8 cellular contexts compared by ENCODE assay signal in genomic region chr18:23137788-23138216, GRCh38. TPM values are rescaled to one million over a fixed set of nuclear protein-coding genes. Genes with fewer than 3 reads are reported as not detected.
DNase-seq lines count a peak whose midpoint lies in the region; ATAC-seq and TF ChIP-seq lines count a peak whose summit lies in the region.

No MANE protein-coding gene starts in this region.

- H3K27ac Mint-ChIP-seq in Calu3 (ENCODE audit: unreplicated experiment) (no peak overlapping the region), natural killer cell (no peak overlapping the region)

- no peak for TF ChIP-seq CTCF in Calu3 (IDR thresholded peaks at IDR 0.05; ENCODE audit: unreplicated experiment)
- TF ChIP-seq CTCF in natural killer cell (IDR thresholded peaks at IDR 0.05), result no peak
- TF ChIP-seq CTCF in body of pancreas (IDR thresholded peaks at IDR 0.05), result no peak

- H3K4me3 ChIP-seq in body of pancreas, result no peak overlapping the region

- H3K27me3 ChIP-seq in body of pancreas, result no peaks in the 10 kb centered on the region

- no peak for ATAC-seq in natural killer cell
- ATAC-seq in body of pancreas, result no peak

- CTCF ChIA-PET in Calu3 (lab: Charles Lee), result interaction anchor here (0.8 to 2.5 kb wide), 2 partner anchors 21 to 242 kb away, joined by 3 to 10 read pairs; no protein-coding TSS in a partner anchor

- no peak for TF ChIP-seq POLR2A in body of pancreas (IDR thresholded peaks at IDR 0.05)

- peaks cover 62% of the 10 kb centered on the region for H3K4me1 Mint-ChIP-seq in Calu3 (ENCODE audit: low read depth, unreplicated experiment)
- peaks cover 10 to 42% of the 10 kb centered on the region in 2 donors for H3K4me1 Mint-ChIP-seq in natural killer cell

- no TSS peak for BruUV-seq in Calu3 (replicated peaks; lab: Mats Ljungman, UMichigan)

- peak overlapping the region; percentile 93 for H3K4me3 Mint-ChIP-seq in Calu3 (ENCODE audit: low read depth, unreplicated experiment)
- H3K4me3 Mint-ChIP-seq in natural killer cell, result peak overlapping the region; percentile 72

- H3K27ac ChIP-seq in body of pancreas, result no peak overlapping the region

- no peaks in the 10 kb centered on the region for H3K9me3 Mint-ChIP-seq in Calu3 (ENCODE audit: low read depth, unreplicated experiment)
- no peaks in the 10 kb centered on the region for H3K9me3 Mint-ChIP-seq in natural killer cell

- H3K9me3 ChIP-seq in body of pancreas, result no peaks in the 10 kb centered on the region

- 84 to 87% methylated on average over 9 of the region's 9 CpGs for WGBS in body of pancreas, 2 donors

- H3K36me3 Mint-ChIP-seq in Calu3 (ENCODE audit: insufficient read depth, unreplicated experiment) (peaks cover 49% of the 10 kb centered on the region), natural killer cell (no peaks in the 10 kb centered on the region)

- H3K27me3 Mint-ChIP-seq in Calu3 (ENCODE audit: unreplicated experiment) (no peaks in the 10 kb centered on the region), natural killer cell (ENCODE audit: low read depth in 2 of 2) (peaks cover 22 to 29% of the 10 kb centered on the region in 2 donors)

- no peaks in the 10 kb centered on the region for H3K36me3 ChIP-seq in body of pancreas (replicated peaks in 1 of 2; ENCODE audit: insufficient read depth in 1 of 2, low read depth in 2 of 2)

- peaks cover 60% of the 10 kb centered on the region for H3K4me1 ChIP-seq in body of pancreas

- DNase-seq in Calu3, result no peak
- peak; percentile 16 for DNase-seq in NCI-H1092 (lab: John Stamatoyannopoulos, UW)
- DNase-seq in dermis blood vessel endothelial cell, result peak; percentile 20
- no peak for DNase-seq in natural killer cell
- DNase-seq in NCI-H2196 treated with DMSO at 0.1 percent for 48 hours (lab: John Stamatoyannopoulos, UW; ENCODE audit: unreplicated experiment), result no peak
- DNase-seq in body of pancreas, result no peak
- DNase-seq in COR-L47 (lab: John Stamatoyannopoulos, UW), result no peak
- no peak for DNase-seq in SKM-1 treated with dmso at 0.1 percent for 144 hours (lab: John Stamatoyannopoulos, UW; ENCODE audit: unreplicated experiment)

- intact Hi-C loops in Calu3 (cut with micrococcal nuclease; ENCODE audit: unreplicated experiment), result loop anchor here (5.0 kb wide), 1 partner anchor 194 kb away; no protein-coding TSS in a partner anchor
- intact Hi-C loops in natural killer cell (cut with micrococcal nuclease), result no loop called here
- intact Hi-C loops in body of pancreas (cut with DNase I), result loop anchor here (10.0 kb wide), 1 partner anchor 277 kb away; no protein-coding TSS in a partner anchor

RNA-seq across cellular contexts. Expression of gene CABLES1, which starts 2.5 kb away (rescaled TPM):
- 16.2 and 16.9 TPM in 2 replicates for total RNA-seq in Calu3 (2022)
- 38.5 and 43.3 TPM in 2 replicates for total RNA-seq in dermis blood vessel endothelial cell
- total RNA-seq in natural killer cell, result 1 to 10 TPM; 1.3 to 2.2 (median 1.8) TPM
- total RNA-seq in body of pancreas, result 10 to 100 TPM in 1 of 2 donors, 1 to 10 TPM in 1; 4.2 to 11.9 TPM

Comparison
In these comparisons a context has a peak if more than half of its experiments do, and no peak if none do; other contexts are left out.
1. DNase-seq: peak in NCI-H1092 (single experiment) and dermis blood vessel endothelial cell (single experiment); none in Calu3 (single experiment), natural killer cell (single experiment), NCI-H2196 treated with DMSO at 0.1 percent for 48 hours (single experiment), body of pancreas (0 of 4), COR-L47 (single experiment) and SKM-1 treated with dmso at 0.1 percent for 144 hours (single experiment).